In genomic region chr10:34247560-34247959, GRCh38 we compare ENCODE assay signal across 20 cellular contexts.
"Had no signal": no experiment of that assay in that cellular context is flagged by ENCODE, and none has a peak within 500 bp of the region (broad histone marks: within the 10 kb centered on the region; RNA-seq: fewer than 3 reads in every experiment).

No MANE protein-coding gene starts in this region.

- H3K4me3 ChIP-seq: K562 had no signal

- H3K4me3 Mint-ChIP-seq: IgD-negative memory B cell had no signal

- H3K27ac Mint-ChIP-seq: IgD-negative memory B cell had no signal

- DNase-seq: Kasumi-1, MV-4-11, NCI-H1048, NCI-H1105 treated with DMSO at 0.1 percent for 48 hours, NCI-H1417 treated with DMSO at 0.1 percent for 48 hours, NCI-H146, NCI-H1930, NCI-H2081 treated with DMSO at 0.1 percent for 48 hours, NCI-H2171, NCI-H226, NCI-H510A, NCI-H524 treated with DMSO at 0.1 percent for 48 hours, NCI-H774, SHP77, T-helper 1 cell had no signal

- H3K9me3 Mint-ChIP-seq: IgD-negative memory B cell had no signal

- H3K9ac ChIP-seq: KMS-11 had no signal

- H3K27me3 Mint-ChIP-seq: IgD-negative memory B cell had no signal

- H3K27ac ChIP-seq: HL-60, KMS-11, RWPE1 had no signal

- H3K4me2 ChIP-seq: KMS-11 had no signal
